In the genomic region with DNA sequence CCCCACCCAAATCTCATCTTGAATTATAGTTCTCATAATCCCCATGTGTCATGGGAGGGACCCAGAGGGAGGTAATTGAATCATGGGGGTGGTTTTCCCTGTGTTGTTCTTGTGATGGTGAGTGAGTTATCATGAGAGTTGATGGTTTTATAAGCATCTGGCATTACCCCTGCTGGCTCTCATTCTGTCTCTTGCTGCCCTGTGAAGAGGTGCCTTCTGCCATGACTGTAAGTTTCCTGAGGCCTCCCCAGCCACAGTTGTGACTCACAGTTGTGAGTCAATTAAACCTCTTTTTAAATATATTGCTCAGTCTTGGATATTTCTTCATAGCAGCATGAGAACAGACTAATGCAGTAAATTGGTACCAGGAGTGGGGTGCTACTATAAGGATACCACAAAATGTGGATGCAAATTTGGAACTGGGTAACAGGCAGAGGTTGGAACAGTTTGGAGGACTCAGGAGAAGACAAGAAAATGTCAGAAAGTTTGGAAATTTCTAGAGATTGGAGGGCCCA, we compare ENCODE assay signal across 3 cellular contexts. TPM values are rescaled to one million over a fixed set of nuclear protein-coding genes. Genes with fewer than 3 reads are reported as not detected.
"Had no signal": no experiment of that assay in that cellular context is flagged by ENCODE, and none has a peak within 500 bp of the region (broad histone marks: within the 10 kb centered on the region; RNA-seq: fewer than 3 reads in every experiment).

No MANE protein-coding gene starts in this region.

RNA-seq across cellular contexts. Expression of gene GYPE, which starts 46.2 kb away (rescaled TPM):
- total RNA-seq: HepG2, HT-29, HT1080 had no signal
- polyA plus RNA-seq: HepG2 had no signal
